ENCODE assay signal across 1 cellular context in genomic region chr4:24680746-24681145, GRCh38.
TF ChIP-seq lines count a peak whose summit lies in the region.

No MANE protein-coding gene starts in this region.

TF ChIP-seq in GM23338, 12 proteins besides CTCF, POLR2A, EP300 and RAD21 (continued from another document):
- TF ChIP-seq ZNF331 (CRISPR knock-in tag; IDR thresholded peaks at IDR 0.05; ENCODE audit: low read depth), result no peak
- TF ChIP-seq EZH2 (IDR thresholded peaks at IDR 0.05; ENCODE audit: low read depth, unreplicated experiment), result no peak
- no peak for TF ChIP-seq ETS1 (IDR thresholded peaks at IDR 0.05)
